Comparison of ENCODE assay signal across 16 cellular contexts in the genomic region with DNA sequence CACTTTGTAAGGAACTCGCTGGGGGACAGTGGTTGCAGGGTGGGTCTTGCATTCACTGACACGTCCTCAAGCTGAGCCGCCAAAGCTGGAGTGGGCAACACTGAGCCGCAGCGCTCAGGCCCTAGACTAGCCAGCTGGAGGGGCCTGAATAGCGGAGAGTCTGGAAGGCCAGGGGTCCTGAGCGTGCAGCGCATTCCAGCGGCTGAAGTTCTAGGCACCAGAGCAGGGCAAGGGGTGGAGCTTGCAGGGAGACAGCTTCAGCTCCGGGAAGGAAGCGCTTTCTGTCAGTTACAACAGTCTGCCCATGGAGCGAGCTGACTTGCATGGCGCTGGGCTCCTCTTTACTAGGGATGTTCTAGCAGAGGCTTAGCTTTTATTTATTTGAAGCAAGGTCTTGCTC. TPM values are rescaled to one million over a fixed set of nuclear protein-coding genes. Genes with fewer than 3 reads are reported as not detected.
DNase-seq lines count a peak whose midpoint lies in the region; TF ChIP-seq lines count a peak whose summit lies in the region.
"Had no signal": no experiment of that assay in that cellular context is flagged by ENCODE, and none has a peak within 500 bp of the region (broad histone marks: within the 10 kb centered on the region; RNA-seq: fewer than 3 reads in every experiment).

No MANE protein-coding gene starts in this region.

- H3K27ac ChIP-seq in CD8-positive, alpha-beta memory T cell (ENCODE audit: low read depth, low read length): no peak overlapping the region
- H3K27ac ChIP-seq in osteoblast (ENCODE audit: low read depth, low read length): no peak overlapping the region
- H3K27ac ChIP-seq: heart left ventricle, ovary, SJCRH30 had no signal

- no peak overlapping the region for H3K4me3 ChIP-seq in CD8-positive, alpha-beta memory T cell (ENCODE audit: low read length)
- no peak overlapping the region for H3K4me3 ChIP-seq in osteoblast (ENCODE audit: insufficient read depth, low read length)
- H3K4me3 ChIP-seq: heart left ventricle, ovary, SJCRH30 had no signal

- H3K9me3 ChIP-seq in CD8-positive, alpha-beta memory T cell (ENCODE audit: low read length): no peaks in the 10 kb centered on the region
- H3K9me3 ChIP-seq in osteoblast (ENCODE audit: low read depth, low read length): no peaks in the 10 kb centered on the region
- H3K9me3 ChIP-seq: heart left ventricle, ovary, SJCRH30 had no signal

- no peak overlapping the region for H3K4me2 ChIP-seq in osteoblast (ENCODE audit: insufficient read depth, low read length)

- no peaks in the 10 kb centered on the region for H4K20me1 ChIP-seq in osteoblast (ENCODE audit: insufficient read depth, low read length)

- no peak overlapping the region for H2AFZ ChIP-seq in osteoblast (ENCODE audit: low read length)

- DNase-seq in CD8-positive, alpha-beta memory T cell: no peak
- DNase-seq in amygdala (lab: John Stamatoyannopoulos, UW) (peak in 37 of 56 donors; percentile 14 to 77 (median 43)), hypothalamus (lab: John Stamatoyannopoulos, UW) (peak in 28 of 51 donors; percentile 14 to 72 (median 48)), osteoblast (ENCODE audit: insufficient read length, low spot score, missing footprints) (peak; percentile 81), cerebellar nuclear complex (lab: John Stamatoyannopoulos, UW) (no peak), SHP77 (lab: John Stamatoyannopoulos, UW) (no peak)
- DNase-seq in activated CD4-positive, alpha-beta T cell treated with anti-CD3 and anti-CD28 coated beads, Interleukin-2, amount 50 U/mL, for 1 hour: no peak
- DNase-seq: activated CD4-positive, alpha-beta T cell treated with anti-CD3 and anti-CD28 coated beads for 1 hour; dermis blood vessel endothelial cell; heart left ventricle; KBM-7; NCI-H748 treated with DMSO at 0.1 percent for 48 hours; ovary; SJCRH30; stimulated activated CD4-positive, alpha-beta T cell treated with anti-CD3 and anti-CD28 coated beads, Interleukin-4, amount 100 ng/mL, for 1 hour had no signal

- peaks cover 0 to 3% (median 0%) of the 10 kb centered on the region in 3 donors for H3K36me3 Mint-ChIP-seq in CD8-positive, alpha-beta memory T cell

- POLR2A ChIA-PET in CD8-positive, alpha-beta memory T cell (lab: Charles Lee): no interaction called here

- H3K36me3 ChIP-seq in CD8-positive, alpha-beta memory T cell (ENCODE audit: insufficient read depth, low read length): no peaks in the 10 kb centered on the region
- no peaks in the 10 kb centered on the region for H3K36me3 ChIP-seq in osteoblast (ENCODE audit: insufficient read depth, low read length)
- H3K36me3 ChIP-seq: ovary, SJCRH30 had no signal

- H3K4me3 Mint-ChIP-seq in CD8-positive, alpha-beta memory T cell: peak overlapping the region in 4 of 7 donors; percentile 33 to 74 (median 48)
- H3K4me3 Mint-ChIP-seq: T-helper 2 cell treated with Interferon-gamma antibody and Interleukin-4, amounts not matched to agents 5 μg/mL and 100 μg/mL, for 36 hours had no signal

- no peaks in the 10 kb centered on the region for H3K79me2 ChIP-seq in osteoblast (ENCODE audit: insufficient read depth, low read length)

- H3K27me3 ChIP-seq in CD8-positive, alpha-beta memory T cell (ENCODE audit: insufficient read depth, low read length, poor library complexity, severe bottlenecking): no peaks in the 10 kb centered on the region
- H3K27me3 ChIP-seq in osteoblast (ENCODE audit: insufficient read depth, low read length): no peaks in the 10 kb centered on the region
- H3K27me3 ChIP-seq: heart left ventricle, ovary, SJCRH30 had no signal

- peaks cover 11 to 23% (median 19%) of the 10 kb centered on the region in 3 donors for H3K4me1 Mint-ChIP-seq in CD8-positive, alpha-beta memory T cell

- H3K9me3 Mint-ChIP-seq in CD8-positive, alpha-beta memory T cell: no peaks in the 10 kb centered on the region
- H3K9me3 Mint-ChIP-seq: T-helper 2 cell treated with Interferon-gamma antibody and Interleukin-4, amounts not matched to agents 5 μg/mL and 100 μg/mL, for 36 hours had no signal

- CTCF ChIA-PET in CD8-positive, alpha-beta memory T cell (lab: Charles Lee): interaction anchor here (1.2 to 2.5 kb wide), 3 partner anchors 7 to 62 kb away, joined by 4 to 8 read pairs (median 5); a partner anchor contains a TSS

- H3K27me3 Mint-ChIP-seq in CD8-positive, alpha-beta memory T cell: no peaks in the 10 kb centered on the region

- H3K27ac Mint-ChIP-seq in CD8-positive, alpha-beta memory T cell: no peak overlapping the region
- H3K27ac Mint-ChIP-seq: T-helper 2 cell treated with Interferon-gamma antibody and Interleukin-4, amounts not matched to agents 5 μg/mL and 100 μg/mL, for 36 hours had no signal

- no peak for TF ChIP-seq CTCF in osteoblast (IDR thresholded peaks at IDR 0.05; ENCODE audit: extremely low read depth, low read depth, low read length)

- peaks cover 10% of the 10 kb centered on the region for H3K4me1 ChIP-seq in CD8-positive, alpha-beta memory T cell (ENCODE audit: insufficient read depth, low read length)
- H3K4me1 ChIP-seq in osteoblast (ENCODE audit: insufficient read depth, low read length): peaks cover 6% of the 10 kb centered on the region

RNA-seq across cellular contexts. Expression of a gene that starts 2.7 kb away (rescaled TPM):
- total RNA-seq in CD8-positive, alpha-beta memory T cell: 1 to 10 TPM; 3.7 to 3.8 TPM
- polyA plus RNA-seq in CD8-positive, alpha-beta memory T cell: 3.6 TPM
- total RNA-seq in osteoblast: 0.59 and 2.2 TPM in 2 replicates

Comparison
In these comparisons a context has a peak if more than half of its experiments do, and no peak if none do; other contexts are left out.
1. DNase-seq: peak in amygdala (37 of 56), hypothalamus (28 of 51) and osteoblast (single experiment); none in CD8-positive, alpha-beta memory T cell (0 of 5), cerebellar nuclear complex (0 of 2), activated CD4-positive, alpha-beta T cell treated with anti-CD3 and anti-CD28 coated beads, Interleukin-2, amount 50 U/mL, for 1 hour (single experiment) and SHP77 (0 of 2).